ENCODE assay signal across 1 cellular context in the genomic region with DNA sequence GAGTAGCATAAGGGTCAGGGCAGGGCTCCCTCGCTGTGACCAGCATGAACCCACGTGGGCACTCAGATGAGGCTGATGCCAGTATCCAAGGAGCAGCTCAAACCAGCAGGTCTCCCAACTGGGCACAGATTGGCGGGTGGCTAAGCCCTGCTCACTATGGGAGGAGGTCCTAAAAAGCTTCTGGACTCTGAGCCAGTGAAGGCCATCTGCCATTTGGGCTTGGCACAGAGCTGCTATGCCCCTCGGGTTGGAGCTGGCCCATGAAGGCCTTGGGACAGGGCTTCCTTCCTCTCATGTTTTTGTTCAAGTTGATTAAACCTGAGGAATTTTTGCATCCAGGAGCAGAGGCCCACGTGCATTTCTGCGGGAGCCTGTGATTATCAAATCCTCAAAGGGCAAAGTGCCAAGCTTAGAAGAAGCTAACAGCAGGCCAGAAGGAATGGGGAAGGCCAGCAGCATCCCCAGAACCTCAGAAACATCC.
TF ChIP-seq lines count a peak whose summit lies in the region.

No MANE protein-coding gene starts in this region.

TF ChIP-seq in Ishikawa, 13 proteins besides CTCF, POLR2A, EP300 and RAD21 (continued from another document):
- TF ChIP-seq REST (IDR thresholded peaks at IDR 0.05; ENCODE audit: low read depth) (no peak), TEAD4 (IDR thresholded peaks at IDR 0.05) (peak; percentile 82), MAX (IDR thresholded peaks at IDR 0.05) (peak; percentile 60; the same call in 1 of the 2 replicates), NFIC (IDR thresholded peaks at IDR 0.05) (peak; percentile 92), CEBPB (IDR thresholded peaks at IDR 0.05) (0 out of 2 replicates have a peak, but pooled peaks have one; percentile 8), TCF12 (IDR thresholded peaks at IDR 0.05; ENCODE audit: low read depth) (peak; percentile 76), TAF1 (IDR thresholded peaks at IDR 0.05; ENCODE audit: low read depth) (no peak)
TF ChIP-seq in Ishikawa: peak in this region for 6.
